ENCODE assay signal across 16 cellular contexts in genomic region chr4:56149601-56150000, GRCh38.
"Had no signal": no experiment of that assay in that cellular context is flagged by ENCODE, and none has a peak within 500 bp of the region (broad histone marks: within the 10 kb centered on the region; RNA-seq: fewer than 3 reads in every experiment).

No MANE protein-coding gene starts in this region.

- H3K27ac ChIP-seq: esophagus squamous epithelium, pancreas, upper lobe of right lung had no signal

- H3K9me3 Mint-ChIP-seq: activated CD4-positive, alpha-beta memory T cell treated with anti-CD3 and anti-CD28 coated beads, Interleukin-2, amount 10 ng/mL, durations not matched to agents 7 days and 5 days; neural crest cell; stimulated activated naive CD8-positive, alpha-beta T cell treated with anti-CD3 and anti-CD28 coated beads, Interleukin-15, amount 100 ng/mL, for 72 hours; T-helper 2 cell treated with Interferon-gamma antibody and Interleukin-4, amounts not matched to agents 5 μg/mL and 100 μg/mL, for 36 hours had no signal

- H3K4me3 Mint-ChIP-seq: activated CD4-positive, alpha-beta memory T cell treated with anti-CD3 and anti-CD28 coated beads, Interleukin-2, amount 10 ng/mL, durations not matched to agents 7 days and 5 days; brain; neural crest cell; stimulated activated naive CD8-positive, alpha-beta T cell treated with anti-CD3 and anti-CD28 coated beads, Interleukin-15, amount 100 ng/mL, for 72 hours; T-helper 2 cell treated with Interferon-gamma antibody and Interleukin-4, amounts not matched to agents 5 μg/mL and 100 μg/mL, for 36 hours had no signal

- DNase-seq: activated CD4-positive, alpha-beta memory T cell treated with anti-CD3 and anti-CD28 coated beads, Interleukin-2, amount 10 ng/mL, durations not matched to agents 7 days and 5 days; cerebellar nuclear complex; esophagus squamous epithelium; hippocampal formation; kidney glomerular epithelial cell; pancreas; stimulated activated CD4-positive, alpha-beta T cell treated with anti-CD3 and anti-CD28 coated beads, Interleukin-15, amount 100 ng/mL, for 24 hours; stimulated activated CD4-positive, alpha-beta T cell treated with anti-CD3 and anti-CD28 coated beads, Interleukin-4, amount 100 ng/mL, for 24 hours; stimulated activated naive CD8-positive, alpha-beta T cell treated with anti-CD3 and anti-CD28 coated beads, Interleukin-15, amount 100 ng/mL, for 72 hours; SW 1271; testis; upper lobe of right lung had no signal

- H3K4me3 ChIP-seq: esophagus squamous epithelium, pancreas, testis, upper lobe of right lung had no signal

- H3K27me3 Mint-ChIP-seq: brain had no signal

- H3K4me1 ChIP-seq: esophagus squamous epithelium, pancreas, upper lobe of right lung had no signal

- ATAC-seq: activated CD4-positive, CD25-positive, alpha-beta regulatory T cell treated with anti-CD3 and anti-CD28 coated beads, Interleukin-2, amount 50 U/mL, for 24 hours; pancreas; stimulated activated naive CD8-positive, alpha-beta T cell treated with anti-CD3 and anti-CD28 coated beads, Interleukin-15, amount 100 ng/mL, for 72 hours; upper lobe of right lung had no signal

- H3K9me3 ChIP-seq: esophagus squamous epithelium, pancreas, testis, upper lobe of right lung had no signal

- H3K36me3 ChIP-seq: esophagus squamous epithelium, pancreas, upper lobe of right lung had no signal

- H3K27ac Mint-ChIP-seq: activated CD4-positive, alpha-beta memory T cell treated with anti-CD3 and anti-CD28 coated beads, Interleukin-2, amount 10 ng/mL, durations not matched to agents 7 days and 5 days; stimulated activated naive CD8-positive, alpha-beta T cell treated with anti-CD3 and anti-CD28 coated beads, Interleukin-15, amount 100 ng/mL, for 72 hours; T-helper 2 cell treated with Interferon-gamma antibody and Interleukin-4, amounts not matched to agents 5 μg/mL and 100 μg/mL, for 36 hours had no signal

- H3K4me1 Mint-ChIP-seq: activated CD4-positive, alpha-beta memory T cell treated with anti-CD3 and anti-CD28 coated beads, Interleukin-2, amount 10 ng/mL, durations not matched to agents 7 days and 5 days; stimulated activated naive CD8-positive, alpha-beta T cell treated with anti-CD3 and anti-CD28 coated beads, Interleukin-15, amount 100 ng/mL, for 72 hours had no signal

- H3K27me3 ChIP-seq: esophagus squamous epithelium, pancreas, testis, upper lobe of right lung had no signal
